Comparison of ENCODE assay signal across 1 cellular context in genomic region chr15:100891316-100892012, GRCh38.
TF ChIP-seq lines count a peak whose summit lies in the region.

No MANE protein-coding gene starts in this region.

TF ChIP-seq in endothelial cell of umbilical vein, 7 proteins besides CTCF, POLR2A, EP300 and RAD21:
- TF ChIP-seq EZH2 (IDR thresholded peaks at IDR 0.05; ENCODE audit: borderline replicate concordance, low read depth, low read length, severe bottlenecking) (no peak), POLR2AphosphoS5 (IDR thresholded peaks at IDR 0.05; ENCODE audit: insufficient read depth, low read depth, low read length) (peak; percentile 18)
